ENCODE assay signal across 28 cellular contexts in the genomic region with DNA sequence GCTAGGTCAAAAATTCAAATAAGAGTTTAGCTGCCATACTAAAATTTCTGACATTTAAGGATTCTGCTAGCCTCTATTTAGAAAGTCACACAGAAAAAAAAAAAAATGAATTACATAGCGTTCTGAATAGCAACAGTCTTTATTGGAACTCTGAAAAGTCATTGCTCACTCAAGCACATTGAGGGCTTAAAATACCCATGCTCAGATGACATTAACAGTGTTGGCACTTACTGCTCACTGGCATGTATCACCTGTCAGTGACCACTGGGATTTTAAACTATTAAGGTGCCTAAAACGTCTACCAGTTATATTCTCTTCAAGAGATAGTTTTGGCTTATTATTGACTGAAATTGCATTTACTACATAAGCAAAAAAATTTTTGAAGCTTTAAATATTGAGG.
"Had no signal": no experiment of that assay in that cellular context is flagged by ENCODE, and none has a peak within 500 bp of the region (broad histone marks: within the 10 kb centered on the region; RNA-seq: fewer than 3 reads in every experiment).

No MANE protein-coding gene starts in this region.

- H3K9ac ChIP-seq: neural progenitor cell, parathyroid adenoma had no signal

- H3K4me1 ChIP-seq: colonic mucosa, neural progenitor cell, parathyroid adenoma, sigmoid colon, spleen, suprapubic skin, vagina had no signal

- H3K79me2 ChIP-seq: parathyroid adenoma had no signal

- DNase-seq: colonic mucosa; effector CD8-positive, alpha-beta T cell; endodermal cell; foreskin fibroblast; gastrocnemius medialis; head of caudate nucleus; hippocampal formation; islet precursor cell; kidney glomerular epithelial cell; mesenchymal stem cell; mucosa of descending colon; naive thymus-derived CD4-positive, alpha-beta T cell; sigmoid colon; spleen; stimulated activated naive B cell treated with anti-CD40 and anti-IgM and Interleukin-4, amounts not matched to agents 10 μg/mL and 1 μg/mL and 100 μg/mL, for 72 hours; trophoblast cell had no signal

- H3K36me3 ChIP-seq: colonic mucosa, gastrocnemius medialis, neural progenitor cell, sigmoid colon, spleen, suprapubic skin, vagina had no signal

- H3K4me2 ChIP-seq: neural progenitor cell had no signal

- H3K4me3 Mint-ChIP-seq: dendritic cell treated with granulocyte-macrophage colony-stimulating factor and Interleukin-4, amounts not matched to agents 40 ng/mL and 50 ng/mL, for 4 days; endodermal cell; mesothelial cell of epicardium; naive thymus-derived CD4-positive, alpha-beta T cell; nephron; neural progenitor cell; stimulated activated naive B cell treated with anti-CD40 and anti-IgM and Interleukin-4, amounts not matched to agents 10 μg/mL and 1 μg/mL and 100 μg/mL, for 72 hours; stimulated activated naive CD8-positive, alpha-beta T cell treated with anti-CD3 and anti-CD28 coated beads, Interleukin-15, Interleukin-2, amounts not matched to agents 100 ng/mL and 50 ng/mL, for 24 hours had no signal

- H3K9me3 ChIP-seq: colonic mucosa, gastrocnemius medialis, mucosa of descending colon, sigmoid colon, suprapubic skin, vagina had no signal

- H3K27ac Mint-ChIP-seq: dendritic cell treated with granulocyte-macrophage colony-stimulating factor and Interleukin-4, amounts not matched to agents 40 ng/mL and 50 ng/mL, for 4 days; endodermal cell; mesothelial cell of epicardium; naive thymus-derived CD4-positive, alpha-beta T cell; nephron; neural progenitor cell; progenitor cell of endocrine pancreas; stimulated activated naive B cell treated with anti-CD40 and anti-IgM and Interleukin-4, amounts not matched to agents 10 μg/mL and 1 μg/mL and 100 μg/mL, for 72 hours; stimulated activated naive CD8-positive, alpha-beta T cell treated with anti-CD3 and anti-CD28 coated beads, Interleukin-15, Interleukin-2, amounts not matched to agents 100 ng/mL and 50 ng/mL, for 24 hours had no signal

- H3K9me3 Mint-ChIP-seq: dendritic cell treated with granulocyte-macrophage colony-stimulating factor and Interleukin-4, amounts not matched to agents 40 ng/mL and 50 ng/mL, for 4 days; endodermal cell; nephron; neural progenitor cell; stimulated activated naive B cell treated with anti-CD40 and anti-IgM and Interleukin-4, amounts not matched to agents 10 μg/mL and 1 μg/mL and 100 μg/mL, for 72 hours; stimulated activated naive CD8-positive, alpha-beta T cell treated with anti-CD3 and anti-CD28 coated beads, Interleukin-15, Interleukin-2, amounts not matched to agents 100 ng/mL and 50 ng/mL, for 24 hours had no signal

- H3K27me3 ChIP-seq: colonic mucosa, gastrocnemius medialis, neural progenitor cell, sigmoid colon, spleen, suprapubic skin, vagina had no signal

- H2AFZ ChIP-seq: neural progenitor cell, parathyroid adenoma had no signal

- H3K4me3 ChIP-seq: colonic mucosa, gastrocnemius medialis, mucosa of descending colon, neural progenitor cell, sigmoid colon, skin epidermis, spleen, suprapubic skin, vagina had no signal

- H3K36me3 Mint-ChIP-seq: mesothelial cell of epicardium; naive thymus-derived CD4-positive, alpha-beta T cell; neural progenitor cell; stimulated activated naive B cell treated with anti-CD40 and anti-IgM and Interleukin-4, amounts not matched to agents 10 μg/mL and 1 μg/mL and 100 μg/mL, for 72 hours had no signal

- ATAC-seq: esophagus mucosa; gastrocnemius medialis; mucosa of descending colon; naive thymus-derived CD4-positive, alpha-beta T cell; stimulated activated naive B cell treated with anti-CD40 and anti-IgM and Interleukin-4, amounts not matched to agents 10 μg/mL and 1 μg/mL and 100 μg/mL, for 72 hours had no signal

- H3K27me3 Mint-ChIP-seq: dendritic cell treated with granulocyte-macrophage colony-stimulating factor and Interleukin-4, amounts not matched to agents 40 ng/mL and 50 ng/mL, for 4 days; naive thymus-derived CD4-positive, alpha-beta T cell; progenitor cell of endocrine pancreas; stimulated activated naive B cell treated with anti-CD40 and anti-IgM and Interleukin-4, amounts not matched to agents 10 μg/mL and 1 μg/mL and 100 μg/mL, for 72 hours; stimulated activated naive CD8-positive, alpha-beta T cell treated with anti-CD3 and anti-CD28 coated beads, Interleukin-15, Interleukin-2, amounts not matched to agents 100 ng/mL and 50 ng/mL, for 24 hours had no signal

- H3K4me1 Mint-ChIP-seq: nephron; neural progenitor cell; stimulated activated naive B cell treated with anti-CD40 and anti-IgM and Interleukin-4, amounts not matched to agents 10 μg/mL and 1 μg/mL and 100 μg/mL, for 72 hours had no signal

- H3K27ac ChIP-seq: colonic mucosa, epithelial cell of prostate, gastrocnemius medialis, neural progenitor cell, parathyroid adenoma, sigmoid colon, skin epidermis, spleen, suprapubic skin, vagina had no signal
